In genomic region chr14:75064205-75064567, GRCh38 we compare ENCODE assay signal across 8 cellular contexts. TPM values are rescaled to one million over a fixed set of nuclear protein-coding genes. Genes with fewer than 3 reads are reported as not detected.
DNase-seq lines count a peak whose midpoint lies in the region; ATAC-seq and TF ChIP-seq lines count a peak whose summit lies in the region.

No MANE protein-coding gene starts in this region.

- H4K20me1 ChIP-seq in GM23248 (ENCODE audit: insufficient read depth), result no peaks in the 10 kb centered on the region

- no peak for TF ChIP-seq CTCF in 22Rv1 (IDR thresholded peaks at IDR 0.05)
- TF ChIP-seq CTCF in lower lobe of right lung (IDR thresholded peaks at IDR 0.05), result no peak

- peak overlapping the region; percentile 96 for H2AFZ ChIP-seq in GM23248

- peaks cover 26% of the 10 kb centered on the region for H3K79me2 ChIP-seq in GM23248 (ENCODE audit: insufficient read depth)

- no peaks in the 10 kb centered on the region for H3K9me2 ChIP-seq in GM23248 (ENCODE audit: insufficient read depth)

- H3K9me3 Mint-ChIP-seq in activated naive CD4-positive, alpha-beta T cell treated with anti-CD3 and anti-CD28 coated beads, Interleukin-2, amount 50 U/mL, for 72 hours, result no peaks in the 10 kb centered on the region

- H3K4me3 ChIP-seq in GM23248 (peak overlapping the region; percentile 98), lower lobe of right lung (peak overlapping the region; percentile 67)

- H3K36me3 Mint-ChIP-seq in activated naive CD4-positive, alpha-beta T cell treated with anti-CD3 and anti-CD28 coated beads, Interleukin-2, amount 50 U/mL, for 72 hours, result peaks cover 25 to 32% of the 10 kb centered on the region in 2 donors

- H3K27me3 ChIP-seq in GM23248 (replicated peaks; ENCODE audit: insufficient read depth) (no peaks in the 10 kb centered on the region), lower lobe of right lung (ENCODE audit: low read depth) (no peaks in the 10 kb centered on the region)

- WGBS in GM23248 (ENCODE audit: low coverage in 1 of 2, low lambda C conversion rate in 2 of 2, missing lambda C conversion rate in 2 of 2), 2 experiments, result 55 to 60% methylated on average over 8 of the region's 8 CpGs

- H3K4me2 ChIP-seq in GM23248 (ENCODE audit: unreplicated experiment), result peak overlapping the region; percentile 97

- H3F3A ChIP-seq in GM23248 (ENCODE audit: insufficient read depth), result peaks cover 23% of the 10 kb centered on the region

- H3K9ac ChIP-seq in GM23248, result peak overlapping the region; percentile 78

- intact Hi-C loops in lower lobe of right lung (cut with DNase I), result no loop called here

- H3K36me3 ChIP-seq in GM23248 (ENCODE audit: low read depth), result 0 out of 2 replicates have a peak, but pooled peaks cover 7% of the 10 kb centered on the region
- no peaks in the 10 kb centered on the region for H3K36me3 ChIP-seq in lower lobe of right lung

- DNase-seq in GM23248, result no peak
- no peak for DNase-seq in activated naive CD4-positive, alpha-beta T cell treated with anti-CD3 and anti-CD28 coated beads, Interleukin-2, amount 50 U/mL, for 72 hours (ENCODE audit: low spot score in 2 of 2)
- no peak for DNase-seq in lower lobe of right lung
- no peak for DNase-seq in globus pallidus (ENCODE audit: low spot score)
- no peak for DNase-seq in hypothalamus (lab: John Stamatoyannopoulos, UW)
- no peak for DNase-seq in OCI-M1 (lab: John Stamatoyannopoulos, UW)
- DNase-seq in cerebellar nuclear complex (lab: John Stamatoyannopoulos, UW), result no peak

- no peaks in the 10 kb centered on the region for H3K9me3 ChIP-seq in GM23248 (ENCODE audit: low read depth)
- H3K9me3 ChIP-seq in lower lobe of right lung, result no peaks in the 10 kb centered on the region

- in situ Hi-C loops in GM23248 (cut with MboI), result no loop called here

- peak in 1 of 2 donors; percentile 30 for ATAC-seq in activated naive CD4-positive, alpha-beta T cell treated with anti-CD3 and anti-CD28 coated beads, Interleukin-2, amount 50 U/mL, for 72 hours
- ATAC-seq in lower lobe of right lung, result peak in 1 of 2 donors; percentile 2

- H3K27ac ChIP-seq in 22Rv1 (peak overlapping the region; percentile 70), GM23248 (no peak overlapping the region), lower lobe of right lung (peak overlapping the region; percentile 69)

- H3K4me1 ChIP-seq in GM23248 (ENCODE audit: insufficient read depth), result peaks cover 16% of the 10 kb centered on the region
- peaks cover 40% of the 10 kb centered on the region for H3K4me1 ChIP-seq in lower lobe of right lung

- H3K27ac Mint-ChIP-seq in activated naive CD4-positive, alpha-beta T cell treated with anti-CD3 and anti-CD28 coated beads, Interleukin-2, amount 50 U/mL, for 72 hours, result peak overlapping the region; percentile 91 to 99

RNA-seq across cellular contexts. Expression of gene ACYP1, which starts 0.4 kb away (rescaled TPM):
- total RNA-seq in GM23248 (2014; rRNA removed; shearing (Covaris generic)), result 5.7 and 7.3 TPM in 2 replicates
- 18.0 and 19.3 TPM in 2 replicates for polyA plus RNA-seq in GM23248 (2016; fragmentation: Nextera tagmentation; extraction: Ambion mirVana)
- total RNA-seq in activated naive CD4-positive, alpha-beta T cell treated with anti-CD3 and anti-CD28 coated beads, Interleukin-2, amount 50 U/mL, for 72 hours, result 10 to 100 TPM; 33.9 to 58.6 TPM
- total RNA-seq in lower lobe of right lung, result 19.7 TPM

RNA-seq across cellular contexts. Expression of gene ZC2HC1C, which starts 5.3 kb away (rescaled TPM):
- total RNA-seq in GM23248 (2014; rRNA removed; shearing (Covaris generic)), result 2.8 and 5.3 TPM in 2 replicates
- polyA plus RNA-seq in GM23248 (2016; fragmentation: Nextera tagmentation; extraction: Ambion mirVana), result 1.0 TPM in 2 replicates
- total RNA-seq in activated naive CD4-positive, alpha-beta T cell treated with anti-CD3 and anti-CD28 coated beads, Interleukin-2, amount 50 U/mL, for 72 hours, result 1 to 10 TPM; 1.5 to 1.8 TPM
- total RNA-seq in lower lobe of right lung, result 4.7 TPM

RNA-seq across cellular contexts. Expression of gene MLH3, which starts 12.9 kb away (rescaled TPM):
- 12.3 and 19.9 TPM in 2 replicates for total RNA-seq in GM23248 (2014; rRNA removed; shearing (Covaris generic))
- 7.3 and 10.8 TPM in 2 replicates for polyA plus RNA-seq in GM23248 (2016; fragmentation: Nextera tagmentation; extraction: Ambion mirVana)
- total RNA-seq in activated naive CD4-positive, alpha-beta T cell treated with anti-CD3 and anti-CD28 coated beads, Interleukin-2, amount 50 U/mL, for 72 hours, result 10 to 100 TPM; 28.7 to 32.9 TPM
- 27.2 TPM for total RNA-seq in lower lobe of right lung
